ENCODE assay signal across 1 cellular context in genomic region chr3:69143605-69144004, GRCh38.
TF ChIP-seq lines count a peak whose summit lies in the region.

No MANE protein-coding gene starts in this region.

TF ChIP-seq in K562, 482 proteins besides CTCF, POLR2A, EP300 and RAD21 (continued from another document and continues in another):
- TF ChIP-seq, protein P1, sequence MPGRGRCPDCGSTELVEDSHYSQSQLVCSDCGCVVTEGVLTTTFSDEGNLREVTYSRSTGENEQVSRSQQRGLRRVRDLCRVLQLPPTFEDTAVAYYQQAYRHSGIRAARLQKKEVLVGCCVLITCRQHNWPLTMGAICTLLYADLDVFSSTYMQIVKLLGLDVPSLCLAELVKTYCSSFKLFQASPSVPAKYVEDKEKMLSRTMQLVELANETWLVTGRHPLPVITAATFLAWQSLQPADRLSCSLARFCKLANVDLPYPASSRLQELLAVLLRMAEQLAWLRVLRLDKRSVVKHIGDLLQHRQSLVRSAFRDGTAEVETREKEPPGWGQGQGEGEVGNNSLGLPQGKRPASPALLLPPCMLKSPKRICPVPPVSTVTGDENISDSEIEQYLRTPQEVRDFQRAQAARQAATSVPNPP (IDR thresholded peaks at IDR 0.05; ENCODE audit: borderline replicate concordance, insufficient read depth, insufficient read length): no peak
- TF ChIP-seq MEF2D (tag; conservative IDR thresholded peaks at IDR 0.05; ENCODE audit: low read depth) (no peak), CHD4 (IDR thresholded peaks at IDR 0.05; ENCODE audit: insufficient read depth, insufficient replicate concordance, low read depth, low read length, poor library complexity, severe bottlenecking) (no peak), SMARCA5 (IDR thresholded peaks at IDR 0.05) (no peak), JUNB (CRISPR knock-in tag; conservative IDR thresholded peaks at IDR 0.05) (no peak), ATF6 (CRISPR knock-in tag; IDR thresholded peaks at IDR 0.05) (no peak), MAFK (IDR thresholded peaks at IDR 0.05; ENCODE audit: low read length) (peak; percentile 78; the same call in 1 of the 2 replicates), CBX3 (IDR thresholded peaks at IDR 0.05; ENCODE audit: borderline replicate concordance in 1 of 2, low read length in 2 of 2) (no peak; a peak in 1 of 3 replicates), KLF16 (IDR thresholded peaks at IDR 0.05) (no peak), THRAP3 (IDR thresholded peaks at IDR 0.05; ENCODE audit: borderline replicate concordance) (no peak), FOXJ3 (CRISPR knock-in tag; IDR thresholded peaks at IDR 0.05) (no peak), TAF1 (IDR thresholded peaks at IDR 0.05; ENCODE audit: control insufficient read depth, extremely low read depth, insufficient read depth, low read length, severe bottlenecking) (no peak), ZBTB34 (CRISPR knock-in tag; IDR thresholded peaks at IDR 0.05) (no peak), LARP7 (IDR thresholded peaks at IDR 0.05) (no peak), NFATC3 (IDR thresholded peaks at IDR 0.05) (no peak), ZNF217 (CRISPR knock-in tag; IDR thresholded peaks at IDR 0.05) (no peak), ERF (CRISPR knock-in tag; IDR thresholded peaks at IDR 0.05) (no peak), HNRNPUL1 (IDR thresholded peaks at IDR 0.05; ENCODE audit: low read length) (no peak), SP2 (IDR thresholded peaks at IDR 0.05; ENCODE audit: extremely low read depth, low read depth, low read length, poor library complexity, severe bottlenecking) (no peak), BRD9 (IDR thresholded peaks at IDR 0.05; ENCODE audit: low read depth, partially characterized antibody) (peak; percentile 28), CTCFL (IDR thresholded peaks at IDR 0.05; ENCODE audit: borderline replicate concordance, insufficient read depth, low read depth, low read length, poor library complexity, severe bottlenecking) (no peak), ZNF589 (CRISPR knock-in tag; IDR thresholded peaks at IDR 0.05; ENCODE audit: low read depth) (peak; percentile 82), RBM15 (IDR thresholded peaks at IDR 0.05; ENCODE audit: insufficient read depth, low read length) (no peak), ZC3H8 (IDR thresholded peaks at IDR 0.05) (no peak), ZNF778 (CRISPR knock-in tag; IDR thresholded peaks at IDR 0.05) (no peak), SPI1 (IDR thresholded peaks at IDR 0.05; ENCODE audit: borderline replicate concordance, low read depth, low read length) (no peak), SRSF3 (IDR thresholded peaks at IDR 0.05; ENCODE audit: insufficient read depth, low read length) (no peak), CBFA2T3 (IDR thresholded peaks at IDR 0.05) (no peak), DACH1 (IDR thresholded peaks at IDR 0.05; ENCODE audit: partially characterized antibody) (no peak), TAF9B (IDR thresholded peaks at IDR 0.05; ENCODE audit: partially characterized antibody) (no peak), TEAD4 (IDR thresholded peaks at IDR 0.05; ENCODE audit: low read length) (peak; percentile 54; the same call in 1 of the 2 replicates), TEAD4 (CRISPR knock-in tag; IDR thresholded peaks at IDR 0.05; ENCODE audit: borderline replicate concordance) (no peak), SAP30 (IDR thresholded peaks at IDR 0.05; ENCODE audit: borderline replicate concordance, insufficient read depth, low read depth, low read length, poor library complexity, severe bottlenecking) (no peak), FUS (optimal IDR thresholded peaks at IDR 0.05; ENCODE audit: low read depth, low read length) (no peak), TBP (optimal IDR thresholded peaks at IDR 0.05; ENCODE audit: low read depth, low read length) (no peak), HMG20A (CRISPR knock-in tag; conservative IDR thresholded peaks at IDR 0.05) (no peak), ZNF324 (CRISPR knock-in tag; IDR thresholded peaks at IDR 0.05) (no peak), ZNF316 (IDR thresholded peaks at IDR 0.05) (peak; percentile 62; the same call in 1 of the 2 replicates), CXXC5 (CRISPR knock-in tag; IDR thresholded peaks at IDR 0.05) (no peak; the same call in 1 of the 2 replicates), CCNT2 (IDR thresholded peaks at IDR 0.05; ENCODE audit: borderline replicate concordance, extremely low read depth, insufficient read length, low read depth, low read length) (no peak), E4F1 (CRISPR knock-in tag; IDR thresholded peaks at IDR 0.05; ENCODE audit: borderline replicate concordance) (no peak), TAL1 (IDR thresholded peaks at IDR 0.05) (no peak), IRF1 (CRISPR knock-in tag; IDR thresholded peaks at IDR 0.05; ENCODE audit: borderline replicate concordance) (no peak), KDM2B (CRISPR knock-in tag; IDR thresholded peaks at IDR 0.05) (no peak), SOX6 (IDR thresholded peaks at IDR 0.05) (peak; percentile 42; the same call in 1 of the 2 replicates), TEAD1 (CRISPR knock-in tag; IDR thresholded peaks at IDR 0.05) (0 out of 4 replicates have a peak, but pooled peaks of 1 of the 2 experiments have one; percentile 31), BMI1 (IDR thresholded peaks at IDR 0.05; ENCODE audit: low read length) (no peak)
- TF ChIP-seq, protein P2, sequence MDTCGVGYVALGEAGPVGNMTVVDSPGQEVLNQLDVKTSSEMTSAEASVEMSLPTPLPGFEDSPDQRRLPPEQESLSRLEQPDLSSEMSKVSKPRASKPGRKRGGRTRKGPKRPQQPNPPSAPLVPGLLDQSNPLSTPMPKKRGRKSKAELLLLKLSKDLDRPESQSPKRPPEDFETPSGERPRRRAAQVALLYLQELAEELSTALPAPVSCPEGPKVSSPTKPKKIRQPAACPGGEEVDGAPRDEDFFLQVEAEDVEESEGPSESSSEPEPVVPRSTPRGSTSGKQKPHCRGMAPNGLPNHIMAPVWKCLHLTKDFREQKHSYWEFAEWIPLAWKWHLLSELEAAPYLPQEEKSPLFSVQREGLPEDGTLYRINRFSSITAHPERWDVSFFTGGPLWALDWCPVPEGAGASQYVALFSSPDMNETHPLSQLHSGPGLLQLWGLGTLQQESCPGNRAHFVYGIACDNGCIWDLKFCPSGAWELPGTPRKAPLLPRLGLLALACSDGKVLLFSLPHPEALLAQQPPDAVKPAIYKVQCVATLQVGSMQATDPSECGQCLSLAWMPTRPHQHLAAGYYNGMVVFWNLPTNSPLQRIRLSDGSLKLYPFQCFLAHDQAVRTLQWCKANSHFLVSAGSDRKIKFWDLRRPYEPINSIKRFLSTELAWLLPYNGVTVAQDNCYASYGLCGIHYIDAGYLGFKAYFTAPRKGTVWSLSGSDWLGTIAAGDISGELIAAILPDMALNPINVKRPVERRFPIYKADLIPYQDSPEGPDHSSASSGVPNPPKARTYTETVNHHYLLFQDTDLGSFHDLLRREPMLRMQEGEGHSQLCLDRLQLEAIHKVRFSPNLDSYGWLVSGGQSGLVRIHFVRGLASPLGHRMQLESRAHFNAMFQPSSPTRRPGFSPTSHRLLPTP (IDR thresholded peaks at IDR 0.05; ENCODE audit: borderline replicate concordance, extremely low read depth, insufficient read length): no peak
- TF ChIP-seq, protein P3, sequence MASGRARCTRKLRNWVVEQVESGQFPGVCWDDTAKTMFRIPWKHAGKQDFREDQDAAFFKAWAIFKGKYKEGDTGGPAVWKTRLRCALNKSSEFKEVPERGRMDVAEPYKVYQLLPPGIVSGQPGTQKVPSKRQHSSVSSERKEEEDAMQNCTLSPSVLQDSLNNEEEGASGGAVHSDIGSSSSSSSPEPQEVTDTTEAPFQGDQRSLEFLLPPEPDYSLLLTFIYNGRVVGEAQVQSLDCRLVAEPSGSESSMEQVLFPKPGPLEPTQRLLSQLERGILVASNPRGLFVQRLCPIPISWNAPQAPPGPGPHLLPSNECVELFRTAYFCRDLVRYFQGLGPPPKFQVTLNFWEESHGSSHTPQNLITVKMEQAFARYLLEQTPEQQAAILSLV (tag; IDR thresholded peaks at IDR 0.05): 0 out of 2 replicates have a peak, but pooled peaks have one; percentile 9
- TF ChIP-seq, protein P4, sequence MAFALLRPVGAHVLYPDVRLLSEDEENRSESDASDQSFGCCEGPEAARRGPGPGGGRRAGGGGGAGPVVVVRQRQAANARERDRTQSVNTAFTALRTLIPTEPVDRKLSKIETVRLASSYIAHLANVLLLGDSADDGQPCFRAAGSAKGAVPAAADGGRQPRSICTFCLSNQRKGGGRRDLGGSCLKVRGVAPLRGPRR (CRISPR knock-in tag; IDR thresholded peaks at IDR 0.05): no peak
- TF ChIP-seq, protein P5, sequence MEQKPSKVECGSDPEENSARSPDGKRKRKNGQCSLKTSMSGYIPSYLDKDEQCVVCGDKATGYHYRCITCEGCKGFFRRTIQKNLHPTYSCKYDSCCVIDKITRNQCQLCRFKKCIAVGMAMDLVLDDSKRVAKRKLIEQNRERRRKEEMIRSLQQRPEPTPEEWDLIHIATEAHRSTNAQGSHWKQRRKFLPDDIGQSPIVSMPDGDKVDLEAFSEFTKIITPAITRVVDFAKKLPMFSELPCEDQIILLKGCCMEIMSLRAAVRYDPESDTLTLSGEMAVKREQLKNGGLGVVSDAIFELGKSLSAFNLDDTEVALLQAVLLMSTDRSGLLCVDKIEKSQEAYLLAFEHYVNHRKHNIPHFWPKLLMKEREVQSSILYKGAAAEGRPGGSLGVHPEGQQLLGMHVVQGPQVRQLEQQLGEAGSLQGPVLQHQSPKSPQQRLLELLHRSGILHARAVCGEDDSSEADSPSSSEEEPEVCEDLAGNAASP (IDR thresholded peaks at IDR 0.05): no peak
- TF ChIP-seq, protein P6, sequence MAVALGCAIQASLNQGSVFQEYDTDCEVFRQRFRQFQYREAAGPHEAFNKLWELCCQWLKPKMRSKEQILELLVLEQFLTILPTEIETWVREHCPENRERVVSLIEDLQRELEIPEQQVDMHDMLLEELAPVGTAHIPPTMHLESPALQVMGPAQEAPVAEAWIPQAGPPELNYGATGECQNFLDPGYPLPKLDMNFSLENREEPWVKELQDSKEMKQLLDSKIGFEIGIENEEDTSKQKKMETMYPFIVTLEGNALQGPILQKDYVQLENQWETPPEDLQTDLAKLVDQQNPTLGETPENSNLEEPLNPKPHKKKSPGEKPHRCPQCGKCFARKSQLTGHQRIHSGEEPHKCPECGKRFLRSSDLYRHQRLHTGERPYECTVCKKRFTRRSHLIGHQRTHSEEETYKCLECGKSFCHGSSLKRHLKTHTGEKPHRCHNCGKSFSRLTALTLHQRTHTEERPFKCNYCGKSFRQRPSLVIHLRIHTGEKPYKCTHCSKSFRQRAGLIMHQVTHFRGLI (CRISPR knock-in tag; IDR thresholded peaks at IDR 0.05): no peak
